In the genomic region with DNA sequence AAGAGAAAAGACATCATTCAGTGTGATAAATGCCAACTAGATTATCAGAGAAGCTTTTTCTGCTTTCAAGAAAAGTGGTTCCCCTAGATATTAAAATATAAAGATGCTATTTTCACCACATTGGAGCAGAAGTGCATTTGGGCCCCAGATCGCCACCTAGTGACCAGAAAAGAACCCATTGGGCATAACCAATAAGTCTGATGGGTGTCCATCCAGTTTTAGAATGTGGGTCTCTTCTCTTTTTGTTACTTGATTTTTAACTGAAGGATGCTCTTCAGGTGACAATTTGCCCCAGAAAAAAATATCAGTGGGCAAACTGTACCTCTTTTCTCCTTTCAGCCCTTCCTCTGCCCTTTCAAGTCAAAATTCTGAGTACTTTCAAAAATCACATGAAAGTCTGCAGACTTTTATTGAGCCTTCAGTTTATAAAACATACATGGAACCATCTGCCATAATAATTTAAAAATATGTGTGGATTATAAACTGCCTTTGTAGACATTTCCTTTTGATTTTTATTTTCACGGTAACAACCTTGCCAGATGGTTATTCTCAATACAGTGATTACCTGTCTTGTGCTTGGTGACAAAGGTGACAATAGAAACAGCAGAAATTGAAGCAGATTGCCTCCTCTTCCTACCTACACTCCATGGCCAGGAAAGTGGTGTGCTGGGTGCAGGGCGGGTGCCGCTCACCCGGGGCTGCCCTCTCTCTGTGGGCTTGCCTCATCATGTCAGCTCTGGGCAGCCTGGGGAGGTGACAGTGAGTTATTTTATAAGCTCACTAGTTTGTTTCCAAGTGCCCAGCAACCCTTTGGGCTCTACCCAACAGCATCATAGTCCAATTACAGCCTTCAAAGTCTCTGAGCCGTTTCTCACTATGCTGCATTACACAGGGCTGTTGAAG, we compare ENCODE assay signal across 8 cellular contexts.
A peak's percentile ranks its signal among the peaks of the same experiment; 100 is the strongest.
DNase-seq lines count a peak whose midpoint lies in the region; ATAC-seq lines count a peak whose summit lies in the region.

No MANE protein-coding gene starts in this region.

- H3K36me3 ChIP-seq in H7 (replicated peaks; ENCODE audit: control insufficient read depth, insufficient read depth, low read length) = no peaks in the 10 kb centered on the region

- no peak for ATAC-seq in GM19452 (IDR thresholded peaks at IDR 0.05; ENCODE audit: unreplicated experiment)

- no peaks in the 10 kb centered on the region for H3K27me3 ChIP-seq in H7 (ENCODE audit: control insufficient read depth, insufficient read depth, low read length)

- H3K4me3 ChIP-seq in H7 (ENCODE audit: insufficient read depth, low read depth, low read length) = no peak overlapping the region

- DNase-seq in DMS53 (lab: John Stamatoyannopoulos, UW) = peak; percentile 44
- no peak for DNase-seq in DMS53 treated with DMSO at 0.1 percent for 48 hours (lab: John Stamatoyannopoulos, UW; ENCODE audit: unreplicated experiment)
- DNase-seq in H7 = peak; percentile 69
- DNase-seq in UCSD-AML1 (lab: John Stamatoyannopoulos, UW; ENCODE audit: unreplicated experiment) = peak; percentile 16
- DNase-seq in kidney glomerular epithelial cell (lab: John Stamatoyannopoulos, UW) = peak; percentile 30
- no peak for DNase-seq in globus pallidus (ENCODE audit: low spot score)
- DNase-seq in occipital lobe (lab: John Stamatoyannopoulos, UW) = no peak

Comparison
In these comparisons a context has a peak if more than half of its experiments do, and no peak if none do; other contexts are left out.
1. DNase-seq: peak in DMS53 (single experiment), H7 (single experiment), UCSD-AML1 (single experiment) and kidney glomerular epithelial cell (single experiment); none in DMS53 treated with DMSO at 0.1 percent for 48 hours (single experiment), globus pallidus (single experiment) and occipital lobe (single experiment).